15 cellular contexts compared by ENCODE assay signal in the genomic region with DNA sequence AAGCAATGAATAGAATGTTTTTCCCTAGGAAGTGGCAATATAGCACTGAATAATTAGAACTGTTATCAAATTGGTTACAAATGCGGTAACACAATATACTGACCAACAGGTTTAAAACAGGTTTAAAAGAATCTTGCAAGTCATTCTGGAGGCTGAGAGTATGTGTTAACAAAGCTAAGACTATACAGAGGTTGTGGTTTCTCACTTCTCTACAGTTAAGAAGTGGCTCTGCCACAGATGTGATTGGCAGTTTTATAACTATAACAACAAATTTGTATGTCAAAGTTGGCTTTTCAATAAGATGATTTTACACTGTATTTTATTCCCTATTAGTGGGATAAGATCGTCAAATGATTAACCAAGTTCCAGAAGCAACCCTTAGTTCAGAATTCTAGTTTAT. TPM values are rescaled to one million over a fixed set of nuclear protein-coding genes. Genes with fewer than 3 reads are reported as not detected.
DNase-seq lines count a peak whose midpoint lies in the region; ATAC-seq and TF ChIP-seq lines count a peak whose summit lies in the region.
"Had no signal": no experiment of that assay in that cellular context is flagged by ENCODE, and none has a peak within 500 bp of the region (broad histone marks: within the 10 kb centered on the region; RNA-seq: fewer than 3 reads in every experiment).

No MANE protein-coding gene starts in this region.

- DNase-seq in activated CD8-positive, alpha-beta memory T cell treated with anti-CD3 and anti-CD28 coated beads, Interleukin-2, amount 10 ng/mL, durations not matched to agents 7 days and 5 days: no peak
- no peak for DNase-seq in activated CD8-positive, alpha-beta memory T cell treated with anti-CD3 and anti-CD28 coated beads, Interleukin-2, amount 50 U/mL, for 48 hours
- peak; percentile 10 for DNase-seq in mesendoderm
- no peak for DNase-seq in superior temporal gyrus (ENCODE audit: extremely low spot score)
- no peak for DNase-seq in NCI-H2171 (lab: John Stamatoyannopoulos, UW)
- no peak for DNase-seq in WTC11 (ENCODE audit: low spot score)
- DNase-seq: DMS53; foreskin melanocyte; NCI-H1417 treated with DMSO at 0.1 percent for 48 hours; PC-3; stimulated activated CD4-positive, alpha-beta T cell treated with anti-CD3 and anti-CD28 coated beads, Interleukin-4, amount 100 ng/mL, for 4 hours had no signal

- no peak overlapping the region for H4K8ac ChIP-seq in mesendoderm (ENCODE audit: low read depth, low read length)

- no peak overlapping the region for H3K4me2 ChIP-seq in mesendoderm (ENCODE audit: low read length)

- no peaks in the 10 kb centered on the region for H3K9me3 Mint-ChIP-seq in activated CD8-positive, alpha-beta memory T cell treated with anti-CD3 and anti-CD28 coated beads, Interleukin-2, amount 10 ng/mL, durations not matched to agents 7 days and 5 days (ENCODE audit: low read depth)
- no peaks in the 10 kb centered on the region for H3K9me3 Mint-ChIP-seq in WTC11

- no peak overlapping the region for H4K5ac ChIP-seq in mesendoderm (ENCODE audit: low read length)

- CTCF ChIA-PET in activated CD8-positive, alpha-beta memory T cell treated with anti-CD3 and anti-CD28 coated beads, Interleukin-2, amount 10 ng/mL, durations not matched to agents 7 days and 5 days (lab: Charles Lee): no interaction called here
- CTCF ChIA-PET in WTC11 (lab: Charles Lee): no interaction called here

- peaks cover 38% of the 10 kb centered on the region for H3K4me1 Mint-ChIP-seq in activated CD8-positive, alpha-beta memory T cell treated with anti-CD3 and anti-CD28 coated beads, Interleukin-2, amount 10 ng/mL, durations not matched to agents 7 days and 5 days
- peaks cover 10% of the 10 kb centered on the region for H3K4me1 Mint-ChIP-seq in WTC11

- no peaks in the 10 kb centered on the region for H3K4me1 ChIP-seq in mesendoderm (ENCODE audit: control insufficient read depth, low read depth, low read length)
- H3K4me1 ChIP-seq: parathyroid adenoma had no signal

- no peaks in the 10 kb centered on the region for H3K27me3 Mint-ChIP-seq in activated CD8-positive, alpha-beta memory T cell treated with anti-CD3 and anti-CD28 coated beads, Interleukin-2, amount 10 ng/mL, durations not matched to agents 7 days and 5 days
- H3K27me3 Mint-ChIP-seq in WTC11 (ENCODE audit: low read depth): no peaks in the 10 kb centered on the region

- ATAC-seq in activated CD8-positive, alpha-beta memory T cell treated with anti-CD3 and anti-CD28 coated beads, Interleukin-2, amount 10 ng/mL, durations not matched to agents 7 days and 5 days: peak; percentile 90
- ATAC-seq in GM21576 (IDR thresholded peaks at IDR 0.05; ENCODE audit: unreplicated experiment): peak; percentile 88
- peak; percentile 86 for ATAC-seq in HG03442 (IDR thresholded peaks at IDR 0.05; ENCODE audit: unreplicated experiment)
- no peak for ATAC-seq in WTC11
- ATAC-seq: PC-3 had no signal

- H3K56ac ChIP-seq in mesendoderm (ENCODE audit: low read length): no peak overlapping the region

- H3K79me1 ChIP-seq in mesendoderm (ENCODE audit: low read length): no peaks in the 10 kb centered on the region

- H3K36me3 Mint-ChIP-seq in activated CD8-positive, alpha-beta memory T cell treated with anti-CD3 and anti-CD28 coated beads, Interleukin-2, amount 10 ng/mL, durations not matched to agents 7 days and 5 days: peaks cover 60% of the 10 kb centered on the region
- H3K36me3 Mint-ChIP-seq in WTC11: peaks cover 53% of the 10 kb centered on the region

- H3K27me3 ChIP-seq in mesendoderm (ENCODE audit: insufficient read depth, low read length, poor library complexity): no peaks in the 10 kb centered on the region

- no peak overlapping the region for H3K27ac ChIP-seq in mesendoderm (ENCODE audit: low read depth, low read length)
- H3K27ac ChIP-seq: parathyroid adenoma, thoracic aorta had no signal

- no peak overlapping the region for H2AK5ac ChIP-seq in mesendoderm (ENCODE audit: low read length)

- WGBS in mesendoderm (ENCODE audit: extremely low coverage, insufficient coverage, low lambda C conversion rate): no CpG with 5 or more reads among the region's 2 CpGs

- H3K27ac Mint-ChIP-seq in activated CD8-positive, alpha-beta memory T cell treated with anti-CD3 and anti-CD28 coated beads, Interleukin-2, amount 10 ng/mL, durations not matched to agents 7 days and 5 days: peak overlapping the region; percentile 72
- H3K27ac Mint-ChIP-seq in WTC11: no peak overlapping the region

- H2BK120ac ChIP-seq in mesendoderm (ENCODE audit: low read depth, low read length): no peak overlapping the region

- H3K18ac ChIP-seq in mesendoderm (ENCODE audit: low read length): no peak overlapping the region

- no peak overlapping the region for H3K9ac ChIP-seq in mesendoderm (ENCODE audit: low read length)
- H3K9ac ChIP-seq: parathyroid adenoma had no signal

- H3K23ac ChIP-seq in mesendoderm (ENCODE audit: low read length): no peak overlapping the region

- H2BK5ac ChIP-seq in mesendoderm (ENCODE audit: low read length): no peak overlapping the region

- no peak overlapping the region for H3K4ac ChIP-seq in mesendoderm (ENCODE audit: low read depth, low read length)

- H2BK15ac ChIP-seq in mesendoderm (replicated peaks; ENCODE audit: low read depth): no peak overlapping the region

- no peaks in the 10 kb centered on the region for H3K79me2 ChIP-seq in mesendoderm (ENCODE audit: control insufficient read depth, insufficient read depth, low read length)
- H3K79me2 ChIP-seq: parathyroid adenoma had no signal

- H3K4me3 Mint-ChIP-seq in activated CD8-positive, alpha-beta memory T cell treated with anti-CD3 and anti-CD28 coated beads, Interleukin-2, amount 10 ng/mL, durations not matched to agents 7 days and 5 days: peak overlapping the region; percentile 15
- no peak overlapping the region for H3K4me3 Mint-ChIP-seq in WTC11

- no peak for TF ChIP-seq CTCF in WTC11 (IDR thresholded peaks at IDR 0.05)

- POLR2A ChIA-PET in WTC11 (lab: Charles Lee): no interaction called here

- H3K4me3 ChIP-seq in mesendoderm (ENCODE audit: low read length): no peak overlapping the region
- H3K4me3 ChIP-seq: thoracic aorta had no signal

- no peaks in the 10 kb centered on the region for H3K36me3 ChIP-seq in mesendoderm (ENCODE audit: control insufficient read depth, insufficient read depth, low read length)

TF ChIP-seq in WTC11, 78 proteins besides CTCF, POLR2A, EP300 and RAD21 (continues in another document):
- no peak for TF ChIP-seq CREB1 (CRISPR knock-in tag; IDR thresholded peaks at IDR 0.05)
- TF ChIP-seq NR1H2 (CRISPR knock-in tag; IDR thresholded peaks at IDR 0.05): no peak
- no peak for TF ChIP-seq NFYB (CRISPR knock-in tag; conservative IDR thresholded peaks at IDR 0.05; ENCODE audit: low read depth)
- TF ChIP-seq NFE2L1 (CRISPR knock-in tag; IDR thresholded peaks at IDR 0.05): no peak
- no peak for TF ChIP-seq ZNF232 (CRISPR knock-in tag; IDR thresholded peaks at IDR 0.05)
- TF ChIP-seq, protein P1, sequence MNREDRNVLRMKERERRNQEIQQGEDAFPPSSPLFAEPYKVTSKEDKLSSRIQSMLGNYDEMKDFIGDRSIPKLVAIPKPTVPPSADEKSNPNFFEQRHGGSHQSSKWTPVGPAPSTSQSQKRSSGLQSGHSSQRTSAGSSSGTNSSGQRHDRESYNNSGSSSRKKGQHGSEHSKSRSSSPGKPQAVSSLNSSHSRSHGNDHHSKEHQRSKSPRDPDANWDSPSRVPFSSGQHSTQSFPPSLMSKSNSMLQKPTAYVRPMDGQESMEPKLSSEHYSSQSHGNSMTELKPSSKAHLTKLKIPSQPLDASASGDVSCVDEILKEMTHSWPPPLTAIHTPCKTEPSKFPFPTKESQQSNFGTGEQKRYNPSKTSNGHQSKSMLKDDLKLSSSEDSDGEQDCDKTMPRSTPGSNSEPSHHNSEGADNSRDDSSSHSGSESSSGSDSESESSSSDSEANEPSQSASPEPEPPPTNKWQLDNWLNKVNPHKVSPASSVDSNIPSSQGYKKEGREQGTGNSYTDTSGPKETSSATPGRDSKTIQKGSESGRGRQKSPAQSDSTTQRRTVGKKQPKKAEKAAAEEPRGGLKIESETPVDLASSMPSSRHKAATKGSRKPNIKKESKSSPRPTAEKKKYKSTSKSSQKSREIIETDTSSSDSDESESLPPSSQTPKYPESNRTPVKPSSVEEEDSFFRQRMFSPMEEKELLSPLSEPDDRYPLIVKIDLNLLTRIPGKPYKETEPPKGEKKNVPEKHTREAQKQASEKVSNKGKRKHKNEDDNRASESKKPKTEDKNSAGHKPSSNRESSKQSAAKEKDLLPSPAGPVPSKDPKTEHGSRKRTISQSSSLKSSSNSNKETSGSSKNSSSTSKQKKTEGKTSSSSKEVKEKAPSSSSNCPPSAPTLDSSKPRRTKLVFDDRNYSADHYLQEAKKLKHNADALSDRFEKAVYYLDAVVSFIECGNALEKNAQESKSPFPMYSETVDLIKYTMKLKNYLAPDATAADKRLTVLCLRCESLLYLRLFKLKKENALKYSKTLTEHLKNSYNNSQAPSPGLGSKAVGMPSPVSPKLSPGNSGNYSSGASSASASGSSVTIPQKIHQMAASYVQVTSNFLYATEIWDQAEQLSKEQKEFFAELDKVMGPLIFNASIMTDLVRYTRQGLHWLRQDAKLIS (CRISPR knock-in tag; IDR thresholded peaks at IDR 0.05; ENCODE audit: borderline replicate concordance): no peak

RNA-seq across cellular contexts. Expression of gene ANGEL2, which starts 7.1 kb away (rescaled TPM):
- total RNA-seq in activated CD8-positive, alpha-beta memory T cell treated with anti-CD3 and anti-CD28 coated beads, Interleukin-2, amount 10 ng/mL, durations not matched to agents 7 days and 5 days: 10 to 100 TPM; 44.2 to 56.4 TPM
- 20.8 TPM for polyA plus RNA-seq in mesendoderm (2013, experiment 1 of 2)
- 20.1 TPM for polyA plus RNA-seq in mesendoderm (2013, experiment 2 of 2)
- 38.6 to 41.7 TPM (median 40.2 TPM) in 3 replicates for total RNA-seq in WTC11 (2021)

RNA-seq across cellular contexts. Expression of gene RPS6KC1, which starts 42.5 kb away (rescaled TPM):
- total RNA-seq in activated CD8-positive, alpha-beta memory T cell treated with anti-CD3 and anti-CD28 coated beads, Interleukin-2, amount 10 ng/mL, durations not matched to agents 7 days and 5 days: 10 to 100 TPM in 1 of 2 experiments, 1 to 10 TPM in 1; 9.5 to 14.6 TPM
- 9.9 TPM for polyA plus RNA-seq in mesendoderm (2013, experiment 1 of 2)
- polyA plus RNA-seq in mesendoderm (2013, experiment 2 of 2): 9.5 TPM
- total RNA-seq in WTC11 (2021): 15.2 to 17.4 TPM (median 15.8 TPM) in 3 replicates

RNA-seq across cellular contexts. Expression of gene VASH2, which starts 58.2 kb away (rescaled TPM):
- under 1 TPM; 0.73 to 0.79 TPM for total RNA-seq in activated CD8-positive, alpha-beta memory T cell treated with anti-CD3 and anti-CD28 coated beads, Interleukin-2, amount 10 ng/mL, durations not matched to agents 7 days and 5 days
- polyA plus RNA-seq in mesendoderm (2013, experiment 1 of 2): 86.1 TPM
- polyA plus RNA-seq in mesendoderm (2013, experiment 2 of 2): 89.3 TPM
- total RNA-seq in WTC11 (2021): 251 to 303 TPM (median 254 TPM) in 3 replicates

Comparison
In these comparisons a context has a peak if more than half of its experiments do, and no peak if none do; other contexts are left out.
1. RNA of gene VASH2, which starts 58.2 kb away (total RNA-seq): 251 to 303 TPM in WTC11; 0.73 to 0.79 TPM in activated CD8-positive, alpha-beta memory T cell treated with anti-CD3 and anti-CD28 coated beads, Interleukin-2, amount 10 ng/mL, durations not matched to agents 7 days and 5 days; every median in the first group is over 100 times any median in the second.